In the genomic region with DNA sequence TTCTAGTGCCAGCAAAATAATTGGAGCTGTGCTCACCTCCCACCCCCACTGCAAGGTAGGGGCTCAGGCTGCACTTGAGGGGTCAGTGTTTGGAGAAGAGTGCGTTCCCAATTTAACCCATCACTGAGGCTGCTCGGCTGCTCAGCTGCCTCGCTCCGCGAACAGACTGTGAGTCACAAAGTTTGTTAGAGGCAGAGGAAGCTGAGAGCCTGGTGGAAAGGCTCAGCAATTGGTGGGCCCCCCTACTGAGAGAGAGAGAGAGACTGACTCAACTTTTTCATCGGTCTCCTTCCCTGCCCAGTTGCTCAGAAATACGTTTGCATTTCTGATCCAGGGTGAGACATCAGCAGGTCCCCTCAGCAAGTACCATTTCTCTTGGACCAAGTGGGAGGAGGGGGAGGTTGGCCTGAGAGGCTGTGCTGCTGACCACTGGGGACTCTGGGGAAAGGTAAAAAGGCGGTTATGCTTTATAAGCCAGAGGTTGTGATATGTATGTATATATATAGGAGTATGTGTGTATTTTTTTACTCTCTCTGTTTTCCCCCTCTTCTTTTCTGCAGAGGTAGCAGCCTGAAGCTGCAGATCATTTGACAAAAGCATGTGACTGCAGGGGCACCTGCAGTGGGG, we compare ENCODE assay signal across 8 cellular contexts. TPM values are rescaled to one million over a fixed set of nuclear protein-coding genes. Genes with fewer than 3 reads are reported as not detected.
DNase-seq lines count a peak whose midpoint lies in the region; ATAC-seq lines count a peak whose summit lies in the region.

No MANE protein-coding gene starts in this region.

- POLR2A ChIA-PET in CD4-positive, alpha-beta memory T cell (lab: Charles Lee; ENCODE audit: partially characterized antibody): no interaction called here

- CTCF ChIA-PET in CD4-positive, alpha-beta memory T cell (lab: Charles Lee; ENCODE audit: partially characterized antibody): no interaction called here

- peaks cover 19% of the 10 kb centered on the region for H3K4me1 ChIP-seq in CD4-positive, alpha-beta memory T cell (ENCODE audit: insufficient read depth, low read length)
- H3K4me1 ChIP-seq in skeletal muscle tissue (ENCODE audit: control insufficient read depth in 3 of 3, insufficient read depth in 3 of 3, low read length in 3 of 3): peaks cover 20 to 32% (median 30%) of the 10 kb centered on the region in 3 donors

- peak overlapping the region; percentile 82 to 92 (median 86) for H3K4me3 Mint-ChIP-seq in CD4-positive, alpha-beta memory T cell

- H3K4me1 Mint-ChIP-seq in CD4-positive, alpha-beta memory T cell: peaks cover 12 to 21% (median 16%) of the 10 kb centered on the region in 4 donors

- no peaks in the 10 kb centered on the region for H3K36me3 Mint-ChIP-seq in CD4-positive, alpha-beta memory T cell

- ATAC-seq in HG03565 (IDR thresholded peaks at IDR 0.05; ENCODE audit: unreplicated experiment): no peak

- peaks cover 24% of the 10 kb centered on the region for H3K27me3 ChIP-seq in CD4-positive, alpha-beta memory T cell (ENCODE audit: insufficient read depth, low read length)
- H3K27me3 ChIP-seq in skeletal muscle tissue (ENCODE audit: control insufficient read depth in 3 of 3, insufficient read depth in 3 of 3, low read length in 3 of 3): no peaks in the 10 kb centered on the region

- H3K4me3 ChIP-seq in CD4-positive, alpha-beta memory T cell (ENCODE audit: low read length in 2 of 2): peak overlapping the region; percentile 19 to 52
- peak overlapping the region; percentile 60 to 81 (median 70) for H3K4me3 ChIP-seq in skeletal muscle tissue (ENCODE audit: low read length in 3 of 3)

- H3K36me3 ChIP-seq in CD4-positive, alpha-beta memory T cell (ENCODE audit: insufficient read depth, low read length): no peaks in the 10 kb centered on the region
- H3K36me3 ChIP-seq in skeletal muscle tissue (ENCODE audit: control insufficient read depth in 3 of 3, insufficient read depth in 3 of 3, low read length in 3 of 3): no peaks in the 10 kb centered on the region

- H3K27me3 Mint-ChIP-seq in CD4-positive, alpha-beta memory T cell: peaks cover 32 to 37% of the 10 kb centered on the region in 2 donors

- no peaks in the 10 kb centered on the region for H3K9me3 ChIP-seq in CD4-positive, alpha-beta memory T cell (ENCODE audit: control insufficient read depth in 1 of 2, low read length in 2 of 2)
- H3K9me3 ChIP-seq in skeletal muscle tissue (ENCODE audit: control insufficient read depth in 3 of 3, low read length in 3 of 3): no peaks in the 10 kb centered on the region

- peak in 3 of 5 donors; percentile 5 to 48 (median 6) for DNase-seq in CD4-positive, alpha-beta memory T cell
- peak; percentile 81 for DNase-seq in LHCN-M2 (ENCODE audit: low read depth)
- DNase-seq in activated CD8-positive, alpha-beta memory T cell treated with anti-CD3 and anti-CD28 coated beads for 48 hours (ENCODE audit: low read depth in 2 of 3, low spot score in 2 of 3): peak in 2 of 3 experiments; percentile 7 to 30
- DNase-seq in fibroblast of peridontal ligament (ENCODE audit: extremely low read depth): peak; percentile 58
- no peak for DNase-seq in SK-N-DZ (ENCODE audit: low spot score)
- DNase-seq in hippocampal formation (lab: John Stamatoyannopoulos, UW): no peak

- H3K27ac ChIP-seq in CD4-positive, alpha-beta memory T cell (ENCODE audit: low read depth, low read length): no peak overlapping the region
- H3K27ac ChIP-seq in skeletal muscle tissue (ENCODE audit: low read depth, low read length): no peak overlapping the region

- intact Hi-C loops in CD4-positive, alpha-beta memory T cell (cut with micrococcal nuclease): loop anchor here (2.0 to 10.0 kb wide), 3 partner anchors 81 to 681 kb away; partner anchors contain the start of genes ADCY3 and ITSN2

- no peaks in the 10 kb centered on the region for H3K9me3 Mint-ChIP-seq in CD4-positive, alpha-beta memory T cell

- H3K27ac Mint-ChIP-seq in CD4-positive, alpha-beta memory T cell: peak overlapping the region in 1 of 7 donors; percentile 76

- H3K9ac ChIP-seq in skeletal muscle tissue (ENCODE audit: low read depth in 1 of 3, low read length in 3 of 3): peak overlapping the region; percentile 63 to 85 (median 81)

RNA-seq across cellular contexts. Expression of gene EFR3B, which starts 1.5 kb away (rescaled TPM):
- under 1 TPM; 0.12 to 0.14 TPM for total RNA-seq in CD4-positive, alpha-beta memory T cell
- under 1 TPM in 1 of 2 donors, not detected in 1; 0.07 TPM for polyA plus RNA-seq in CD4-positive, alpha-beta memory T cell
- 0.34 and 0.51 TPM in 2 replicates for total RNA-seq in LHCN-M2 (2014; rRNA removed)
- polyA plus RNA-seq in LHCN-M2 (2012): 0.43 TPM
- total RNA-seq in skeletal muscle tissue: 4.7 TPM
- 6.4 and 8.0 TPM in 2 replicates for polyA plus RNA-seq in SK-N-DZ (2014; cell fraction: cytosol; rRNA removed)
- 5.8 and 10.8 TPM in 2 replicates for polyA plus RNA-seq in SK-N-DZ (2014; cell fraction: nucleus; rRNA removed)

Comparison
In these comparisons a context has a peak if more than half of its experiments do, and no peak if none do; other contexts are left out.
1. DNase-seq: peak in CD4-positive, alpha-beta memory T cell (3 of 5), LHCN-M2 (single experiment), activated CD8-positive, alpha-beta memory T cell treated with anti-CD3 and anti-CD28 coated beads for 48 hours (2 of 3) and fibroblast of peridontal ligament (single experiment); none in SK-N-DZ (single experiment) and hippocampal formation (0 of 2).